ENCODE assay signal across 36 cellular contexts in the genomic region with DNA sequence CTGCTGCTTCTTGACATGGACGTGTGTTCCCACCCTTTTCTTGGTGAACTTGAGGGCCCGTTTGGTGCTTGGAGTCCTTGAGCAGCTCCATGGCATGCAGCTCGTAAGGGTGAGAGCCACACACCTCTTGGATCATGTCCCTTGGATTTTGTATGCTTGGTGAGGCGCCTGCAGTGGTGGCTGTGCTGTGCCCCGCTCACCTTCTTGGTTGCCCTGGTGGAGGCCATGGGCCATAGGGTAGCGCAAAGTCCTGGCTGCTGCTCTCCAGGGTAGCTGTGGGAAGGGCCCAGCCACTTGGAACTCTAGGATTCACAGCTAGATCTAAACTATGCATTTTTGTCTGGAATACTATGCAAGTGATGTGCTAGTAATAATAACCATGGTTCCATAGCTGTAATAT. TPM values are rescaled to one million over a fixed set of nuclear protein-coding genes. Genes with fewer than 3 reads are reported as not detected.
"Had no signal": no experiment of that assay in that cellular context is flagged by ENCODE, and none has a peak within 500 bp of the region (broad histone marks: within the 10 kb centered on the region; RNA-seq: fewer than 3 reads in every experiment).

No MANE protein-coding gene starts in this region.

- H3K27me3 ChIP-seq: brain microvascular endothelial cell, dorsolateral prefrontal cortex, gastroesophageal sphincter, heart right ventricle had no signal

- H3K36me3 ChIP-seq: brain microvascular endothelial cell, gastroesophageal sphincter, heart right ventricle had no signal

- H3K27ac Mint-ChIP-seq: activated CD4-positive, alpha-beta memory T cell treated with anti-CD3 and anti-CD28 coated beads, Interleukin-2, amount 10 ng/mL, durations not matched to agents 7 days and 5 days; activated CD4-positive, alpha-beta T cell treated with anti-CD3 and anti-CD28 coated beads, Interleukin-2, amount 10 ng/mL, durations not matched to agents 7 days and 5 days; activated naive CD8-positive, alpha-beta T cell; activated T-helper 17 cell treated with anti-CD3 and anti-CD28 coated beads, Interleukin-2, amount 50 U/mL, for 72 hours; dendritic cell treated with granulocyte-macrophage colony-stimulating factor and Interleukin-4, amounts not matched to agents 40 ng/mL and 50 ng/mL, for 4 days; endodermal cell had no signal

- H3K4me3 ChIP-seq: coronary artery, dorsolateral prefrontal cortex, gastroesophageal sphincter, heart right ventricle had no signal

- ATAC-seq: activated T-cell treated with anti-CD3 and anti-CD28 coated beads, Interleukin-2, amount 50 U/mL, for 4 hours; activated T-helper 17 cell treated with anti-CD3 and anti-CD28 coated beads, Interleukin-2, amount 50 U/mL, for 72 hours; esophagus mucosa; gastroesophageal sphincter; heart right ventricle had no signal

- H3K9me3 Mint-ChIP-seq: activated CD4-positive, alpha-beta memory T cell treated with anti-CD3 and anti-CD28 coated beads, Interleukin-2, amount 10 ng/mL, durations not matched to agents 7 days and 5 days; activated CD4-positive, alpha-beta T cell treated with anti-CD3 and anti-CD28 coated beads, Interleukin-2, amount 10 ng/mL, durations not matched to agents 7 days and 5 days; activated T-cell treated with anti-CD3 and anti-CD28 coated beads, Interleukin-2, amount 50 U/mL, for 4 hours; activated T-helper 17 cell treated with anti-CD3 and anti-CD28 coated beads, Interleukin-2, amount 50 U/mL, for 72 hours; central memory CD8-positive, alpha-beta T cell; dendritic cell treated with granulocyte-macrophage colony-stimulating factor and Interleukin-4, amounts not matched to agents 40 ng/mL and 50 ng/mL, for 4 days; endodermal cell had no signal

- H3K9me3 ChIP-seq: gastroesophageal sphincter, heart right ventricle had no signal

- DNase-seq: activated CD4-positive, alpha-beta memory T cell treated with anti-CD3 and anti-CD28 coated beads, Interleukin-2, amount 10 ng/mL, durations not matched to agents 7 days and 5 days; activated CD4-positive, alpha-beta T cell treated with anti-CD3 and anti-CD28 coated beads for 1 hour; activated CD4-positive, alpha-beta T cell treated with anti-CD3 and anti-CD28 coated beads for 4 hours; activated CD4-positive, alpha-beta T cell treated with anti-CD3 and anti-CD28 coated beads, Interleukin-2, amount 10 ng/mL, durations not matched to agents 7 days and 5 days; activated CD4-positive, alpha-beta T cell treated with anti-CD3 and anti-CD28 coated beads, Interleukin-2, amount 50 U/mL, for 4 hours; activated effector memory CD4-positive, alpha-beta T cell treated with Interleukin-2 at 50 U/mL for 16 hours; activated gamma-delta T cell treated with Interleukin-2 at 50 U/mL for 16 hours; activated naive CD4-positive, alpha-beta T cell treated with anti-CD3 and anti-CD28 coated beads, Interleukin-2, amount 50 U/mL, for 16 hours; activated naive CD4-positive, alpha-beta T cell treated with Interleukin-2 at 50 U/mL for 16 hours; activated T-cell treated with anti-CD3 and anti-CD28 coated beads, Interleukin-2, amount 50 U/mL, for 4 hours; amniotic stem cell; anterior cingulate cortex; brain microvascular endothelial cell; dorsolateral prefrontal cortex; effector memory CD4-positive, alpha-beta T cell; endodermal cell; foreskin melanocyte; heart right ventricle; T-helper 2 cell had no signal

- H3K36me3 Mint-ChIP-seq: activated naive CD8-positive, alpha-beta T cell had no signal

- H3K27ac ChIP-seq: brain microvascular endothelial cell, coronary artery, dorsolateral prefrontal cortex, gastroesophageal sphincter, heart right ventricle had no signal

- FAIRE-seq: astrocyte, bronchial epithelial cell had no signal

- H3K4me1 Mint-ChIP-seq: activated CD4-positive, alpha-beta memory T cell treated with anti-CD3 and anti-CD28 coated beads, Interleukin-2, amount 10 ng/mL, durations not matched to agents 7 days and 5 days; activated CD4-positive, alpha-beta T cell treated with anti-CD3 and anti-CD28 coated beads, Interleukin-2, amount 10 ng/mL, durations not matched to agents 7 days and 5 days; activated T-helper 17 cell treated with anti-CD3 and anti-CD28 coated beads, Interleukin-2, amount 50 U/mL, for 72 hours; central memory CD8-positive, alpha-beta T cell; endodermal cell had no signal

- H3K4me1 ChIP-seq: gastroesophageal sphincter, heart right ventricle had no signal

- H3K27me3 Mint-ChIP-seq: activated CD4-positive, alpha-beta memory T cell treated with anti-CD3 and anti-CD28 coated beads, Interleukin-2, amount 10 ng/mL, durations not matched to agents 7 days and 5 days; activated CD4-positive, alpha-beta T cell treated with anti-CD3 and anti-CD28 coated beads, Interleukin-2, amount 10 ng/mL, durations not matched to agents 7 days and 5 days; activated naive CD8-positive, alpha-beta T cell; activated T-helper 17 cell treated with anti-CD3 and anti-CD28 coated beads, Interleukin-2, amount 50 U/mL, for 72 hours; central memory CD8-positive, alpha-beta T cell; dendritic cell treated with granulocyte-macrophage colony-stimulating factor and Interleukin-4, amounts not matched to agents 40 ng/mL and 50 ng/mL, for 4 days had no signal

- H3K4me3 Mint-ChIP-seq: activated CD4-positive, alpha-beta memory T cell treated with anti-CD3 and anti-CD28 coated beads, Interleukin-2, amount 10 ng/mL, durations not matched to agents 7 days and 5 days; activated CD4-positive, alpha-beta T cell treated with anti-CD3 and anti-CD28 coated beads, Interleukin-2, amount 10 ng/mL, durations not matched to agents 7 days and 5 days; activated naive CD8-positive, alpha-beta T cell; activated T-cell treated with anti-CD3 and anti-CD28 coated beads, Interleukin-2, amount 50 U/mL, for 4 hours; activated T-helper 17 cell treated with anti-CD3 and anti-CD28 coated beads, Interleukin-2, amount 50 U/mL, for 72 hours; central memory CD8-positive, alpha-beta T cell; dendritic cell treated with granulocyte-macrophage colony-stimulating factor and Interleukin-4, amounts not matched to agents 40 ng/mL and 50 ng/mL, for 4 days; endodermal cell had no signal

RNA-seq across cellular contexts. Expression of gene DPPA4, which starts 26.7 kb away (rescaled TPM):
- total RNA-seq: activated CD4-positive, alpha-beta memory T cell treated with anti-CD3 and anti-CD28 coated beads, Interleukin-2, amount 10 ng/mL, durations not matched to agents 7 days and 5 days; activated CD4-positive, alpha-beta T cell treated with anti-CD3 and anti-CD28 coated beads, Interleukin-2, amount 10 ng/mL, durations not matched to agents 7 days and 5 days; activated T-helper 17 cell treated with anti-CD3 and anti-CD28 coated beads, Interleukin-2, amount 50 U/mL, for 72 hours; bronchial epithelial cell; cardiac septum; epithelial cell of proximal tubule; esophagus mucosa; fibroblast of lung; fibroblast of villous mesenchyme; gastroesophageal sphincter; glomerular endothelial cell; heart right ventricle; T-helper 1 cell treated with Interleukin-12 subunit alpha and Interleukin-12 subunit beta and Interleukin-4 antibody, amounts not matched to agents 30 ng/mL and 1 ng/mL, for 36 hours had no signal
- polyA plus RNA-seq: adipose tissue had no signal

RNA-seq across cellular contexts. Expression of gene DPPA2, which starts 47.8 kb away (rescaled TPM):
- total RNA-seq: activated CD4-positive, alpha-beta memory T cell treated with anti-CD3 and anti-CD28 coated beads, Interleukin-2, amount 10 ng/mL, durations not matched to agents 7 days and 5 days; activated CD4-positive, alpha-beta T cell treated with anti-CD3 and anti-CD28 coated beads, Interleukin-2, amount 10 ng/mL, durations not matched to agents 7 days and 5 days; activated T-cell treated with anti-CD3 and anti-CD28 coated beads, Interleukin-2, amount 50 U/mL, for 4 hours; activated T-helper 17 cell treated with anti-CD3 and anti-CD28 coated beads, Interleukin-2, amount 50 U/mL, for 72 hours; bronchial epithelial cell; cardiac septum; cerebellum; dorsolateral prefrontal cortex; epithelial cell of proximal tubule; esophagus mucosa; fibroblast of lung; fibroblast of villous mesenchyme; gastroesophageal sphincter; glomerular endothelial cell; heart right ventricle; T-helper 1 cell treated with Interleukin-12 subunit alpha and Interleukin-12 subunit beta and Interleukin-4 antibody, amounts not matched to agents 30 ng/mL and 1 ng/mL, for 36 hours had no signal
- polyA plus RNA-seq: adipose tissue, fibroblast of lung, heart right ventricle had no signal
